In the genomic region with DNA sequence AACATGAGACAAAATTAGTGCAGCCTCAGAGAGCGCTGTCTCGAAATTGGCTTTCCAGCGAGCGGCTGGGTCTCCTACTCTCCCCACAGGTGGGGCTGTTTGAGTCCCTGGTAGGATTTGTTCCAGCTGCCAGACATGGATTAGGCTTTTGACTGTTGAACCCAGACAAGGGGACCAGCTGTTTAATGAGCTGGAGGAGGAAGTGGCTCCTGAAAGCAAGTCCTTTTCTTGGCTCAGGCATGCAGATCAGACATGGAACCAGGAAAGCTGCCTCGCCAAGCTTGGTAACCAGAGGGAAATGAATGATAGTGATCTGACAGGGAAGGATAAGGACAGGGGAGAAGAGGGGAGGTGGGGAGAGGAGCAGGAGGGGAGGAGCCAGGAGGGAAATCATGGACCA, we compare ENCODE assay signal across 1 cellular context.
TF ChIP-seq lines count a peak whose summit lies in the region.

No MANE protein-coding gene starts in this region.

TF ChIP-seq in IMR-90, 13 proteins besides CTCF, POLR2A, EP300 and RAD21 (continued from another document):
- TF ChIP-seq, protein P1, sequence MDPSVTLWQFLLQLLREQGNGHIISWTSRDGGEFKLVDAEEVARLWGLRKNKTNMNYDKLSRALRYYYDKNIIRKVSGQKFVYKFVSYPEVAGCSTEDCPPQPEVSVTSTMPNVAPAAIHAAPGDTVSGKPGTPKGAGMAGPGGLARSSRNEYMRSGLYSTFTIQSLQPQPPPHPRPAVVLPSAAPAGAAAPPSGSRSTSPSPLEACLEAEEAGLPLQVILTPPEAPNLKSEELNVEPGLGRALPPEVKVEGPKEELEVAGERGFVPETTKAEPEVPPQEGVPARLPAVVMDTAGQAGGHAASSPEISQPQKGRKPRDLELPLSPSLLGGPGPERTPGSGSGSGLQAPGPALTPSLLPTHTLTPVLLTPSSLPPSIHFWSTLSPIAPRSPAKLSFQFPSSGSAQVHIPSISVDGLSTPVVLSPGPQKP (IDR thresholded peaks at IDR 0.05; ENCODE audit: borderline replicate concordance, low read depth, low read length) = no peak
- TF ChIP-seq NFE2L2 (IDR thresholded peaks at IDR 0.05; ENCODE audit: low read depth, low read length) = no peak
- TF ChIP-seq SMC3 (IDR thresholded peaks at IDR 0.05; ENCODE audit: low read depth, low read length) = no peak
- TF ChIP-seq MAFK (IDR thresholded peaks at IDR 0.05; ENCODE audit: low read depth, low read length) = no peak
- no peak for TF ChIP-seq RCOR1 (IDR thresholded peaks at IDR 0.05; ENCODE audit: insufficient replicate concordance, low read length)
- no peak for TF ChIP-seq RFX5 (IDR thresholded peaks at IDR 0.05; ENCODE audit: low read depth, low read length)
- no peak for TF ChIP-seq MXI1 (IDR thresholded peaks at IDR 0.05; ENCODE audit: borderline replicate concordance, low read depth, low read length)
- TF ChIP-seq FOS (IDR thresholded peaks at IDR 0.05; ENCODE audit: low read depth, low read length) = no peak
